ENCODE assay signal across 1 cellular context in the genomic region with DNA sequence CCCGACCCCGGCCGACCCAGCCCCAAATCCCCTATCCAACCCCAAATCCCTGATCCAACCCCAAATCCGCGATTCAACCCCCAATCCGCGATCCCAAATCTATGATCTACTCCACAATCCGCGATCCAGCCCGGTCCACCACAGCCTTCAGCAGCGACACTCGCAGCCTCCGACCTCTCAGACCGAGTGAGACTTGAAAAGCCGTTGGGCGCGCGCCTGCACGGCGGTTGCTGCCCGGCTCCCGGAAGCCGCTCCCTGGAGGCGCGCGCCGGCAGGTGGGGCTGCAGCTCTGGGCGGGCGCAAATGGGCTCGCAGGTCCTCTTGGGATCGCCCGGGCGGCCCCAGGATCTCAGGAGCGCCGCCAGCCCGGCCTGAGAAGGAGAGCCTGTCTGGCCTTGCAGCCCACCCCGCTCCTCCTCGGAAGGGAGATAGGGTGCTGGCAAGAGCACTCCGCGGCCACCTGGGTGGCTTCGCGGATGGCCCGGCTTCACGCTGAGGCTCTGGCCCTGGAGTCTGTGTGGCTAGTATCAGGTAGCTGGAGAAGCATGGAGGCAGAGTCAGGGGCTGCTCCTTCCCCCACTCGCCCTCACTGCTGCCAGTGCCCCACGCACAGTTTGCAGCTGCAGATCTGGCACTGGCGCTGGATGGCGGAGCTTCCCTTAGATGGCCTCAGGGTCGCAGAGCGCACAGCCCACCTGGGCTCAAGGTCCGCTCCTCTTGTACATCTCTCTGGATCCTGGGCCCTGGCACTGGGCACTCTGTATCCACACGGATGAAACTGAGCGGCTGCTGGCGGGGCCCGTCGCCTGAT.
A peak's percentile ranks its signal among the peaks of the same experiment; 100 is the strongest.
TF ChIP-seq lines count a peak whose summit lies in the region.
"Not testable (repeated sequence)": the region's sequence is repeated elsewhere in the genome, so short reads cannot be mapped to it uniquely, and the experiment has no call there.

No MANE protein-coding gene starts in this region.

TF ChIP-seq in HepG2, 621 proteins besides CTCF, POLR2A, EP300 and RAD21 (continued from another document):
- not testable (repeated sequence) for TF ChIP-seq SOX6, NONO (IDR thresholded peaks at IDR 0.05)
- TF ChIP-seq SOX6 (CRISPR knock-in tag; IDR thresholded peaks at IDR 0.05) (0 out of 2 replicates have a peak, but pooled peaks have one; percentile 10), ZNF280B (CRISPR knock-in tag; IDR thresholded peaks at IDR 0.05; ENCODE audit: borderline replicate concordance) (peak; percentile 44; the same call in 1 of the 2 replicates), ZSCAN25 (CRISPR knock-in tag; IDR thresholded peaks at IDR 0.05) (peak; percentile 37; the same call in 1 of the 2 replicates), HOXA3 (CRISPR knock-in tag; IDR thresholded peaks at IDR 0.05) (peak; percentile 36; the same call in 1 of the 2 replicates), ZNF644 (CRISPR knock-in tag; IDR thresholded peaks at IDR 0.05; ENCODE audit: low read depth) (0 out of 2 replicates have a peak, but pooled peaks have one; percentile 28), ZNF543 (CRISPR knock-in tag; IDR thresholded peaks at IDR 0.05) (0 out of 2 replicates have a peak, but pooled peaks have one; percentile 20), ZSCAN29 (CRISPR knock-in tag; conservative IDR thresholded peaks at IDR 0.05) (peak; percentile 98), NONO (CRISPR knock-in tag; conservative IDR thresholded peaks at IDR 0.05) (0 out of 2 replicates have a peak, but pooled peaks have one; percentile 29), ZNF547 (CRISPR knock-in tag; IDR thresholded peaks at IDR 0.05) (0 out of 2 replicates have a peak, but pooled peaks have one; percentile 45), ELF1 (CRISPR knock-in tag; IDR thresholded peaks at IDR 0.05) (peak; percentile 71), RBFOX2 (IDR thresholded peaks at IDR 0.05; ENCODE audit: low read depth, low read length) (peak; percentile 54; the same call in 1 of the 2 replicates), POGZ (CRISPR knock-in tag; IDR thresholded peaks at IDR 0.05) (peak; percentile 50; the same call in 1 of the 2 replicates), SAP130 (CRISPR knock-in tag; IDR thresholded peaks at IDR 0.05; ENCODE audit: low read depth) (peak; percentile 46), ARNT2 (CRISPR knock-in tag; IDR thresholded peaks at IDR 0.05; ENCODE audit: low read depth) (0 out of 2 replicates have a peak, but pooled peaks have one; percentile 13), THAP11 (CRISPR knock-in tag; IDR thresholded peaks at IDR 0.05) (peak; percentile 55; the same call in 1 of the 2 replicates), ZNF136 (CRISPR knock-in tag; IDR thresholded peaks at IDR 0.05; ENCODE audit: low read depth) (0 out of 2 replicates have a peak, but pooled peaks have one; percentile 41), ZNF501 (CRISPR knock-in tag; IDR thresholded peaks at IDR 0.05) (peak; percentile 51; the same call in 1 of the 2 replicates), ZMYM4 (CRISPR knock-in tag; IDR thresholded peaks at IDR 0.05) (peak; percentile 84), STAG1 (CRISPR knock-in tag; IDR thresholded peaks at IDR 0.05) (peak; percentile 44), KDM5B (CRISPR knock-in tag; IDR thresholded peaks at IDR 0.05; ENCODE audit: borderline replicate concordance) (peak; percentile 60; the same call in 1 of the 2 replicates), HMGXB4 (CRISPR knock-in tag; IDR thresholded peaks at IDR 0.05; ENCODE audit: borderline replicate concordance in 1 of 2, low read depth in 1 of 2) (peak in 1 of 2 experiments; percentile 55; a peak in 1 of 4 replicates), ZNF30 (CRISPR knock-in tag; IDR thresholded peaks at IDR 0.05) (0 out of 2 replicates have a peak, but pooled peaks have one; percentile 71), PHF8 (CRISPR knock-in tag; IDR thresholded peaks at IDR 0.05) (peak; percentile 44; the same call in 1 of the 2 replicates)
- TF ChIP-seq, protein P1, sequence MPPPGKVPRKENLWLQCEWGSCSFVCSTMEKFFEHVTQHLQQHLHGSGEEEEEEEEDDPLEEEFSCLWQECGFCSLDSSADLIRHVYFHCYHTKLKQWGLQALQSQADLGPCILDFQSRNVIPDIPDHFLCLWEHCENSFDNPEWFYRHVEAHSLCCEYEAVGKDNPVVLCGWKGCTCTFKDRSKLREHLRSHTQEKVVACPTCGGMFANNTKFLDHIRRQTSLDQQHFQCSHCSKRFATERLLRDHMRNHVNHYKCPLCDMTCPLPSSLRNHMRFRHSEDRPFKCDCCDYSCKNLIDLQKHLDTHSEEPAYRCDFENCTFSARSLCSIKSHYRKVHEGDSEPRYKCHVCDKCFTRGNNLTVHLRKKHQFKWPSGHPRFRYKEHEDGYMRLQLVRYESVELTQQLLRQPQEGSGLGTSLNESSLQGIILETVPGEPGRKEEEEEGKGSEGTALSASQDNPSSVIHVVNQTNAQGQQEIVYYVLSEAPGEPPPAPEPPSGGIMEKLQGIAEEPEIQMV (CRISPR knock-in tag; IDR thresholded peaks at IDR 0.05; ENCODE audit: low read depth), result 0 out of 2 replicates have a peak, but pooled peaks have one; percentile 28
- TF ChIP-seq, protein P2, sequence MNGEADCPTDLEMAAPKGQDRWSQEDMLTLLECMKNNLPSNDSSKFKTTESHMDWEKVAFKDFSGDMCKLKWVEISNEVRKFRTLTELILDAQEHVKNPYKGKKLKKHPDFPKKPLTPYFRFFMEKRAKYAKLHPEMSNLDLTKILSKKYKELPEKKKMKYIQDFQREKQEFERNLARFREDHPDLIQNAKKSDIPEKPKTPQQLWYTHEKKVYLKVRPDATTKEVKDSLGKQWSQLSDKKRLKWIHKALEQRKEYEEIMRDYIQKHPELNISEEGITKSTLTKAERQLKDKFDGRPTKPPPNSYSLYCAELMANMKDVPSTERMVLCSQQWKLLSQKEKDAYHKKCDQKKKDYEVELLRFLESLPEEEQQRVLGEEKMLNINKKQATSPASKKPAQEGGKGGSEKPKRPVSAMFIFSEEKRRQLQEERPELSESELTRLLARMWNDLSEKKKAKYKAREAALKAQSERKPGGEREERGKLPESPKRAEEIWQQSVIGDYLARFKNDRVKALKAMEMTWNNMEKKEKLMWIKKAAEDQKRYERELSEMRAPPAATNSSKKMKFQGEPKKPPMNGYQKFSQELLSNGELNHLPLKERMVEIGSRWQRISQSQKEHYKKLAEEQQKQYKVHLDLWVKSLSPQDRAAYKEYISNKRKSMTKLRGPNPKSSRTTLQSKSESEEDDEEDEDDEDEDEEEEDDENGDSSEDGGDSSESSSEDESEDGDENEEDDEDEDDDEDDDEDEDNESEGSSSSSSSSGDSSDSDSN (CRISPR knock-in tag; IDR thresholded peaks at IDR 0.05), result peak; percentile 65; the same call in 1 of the 2 replicates
- TF ChIP-seq, protein P3, sequence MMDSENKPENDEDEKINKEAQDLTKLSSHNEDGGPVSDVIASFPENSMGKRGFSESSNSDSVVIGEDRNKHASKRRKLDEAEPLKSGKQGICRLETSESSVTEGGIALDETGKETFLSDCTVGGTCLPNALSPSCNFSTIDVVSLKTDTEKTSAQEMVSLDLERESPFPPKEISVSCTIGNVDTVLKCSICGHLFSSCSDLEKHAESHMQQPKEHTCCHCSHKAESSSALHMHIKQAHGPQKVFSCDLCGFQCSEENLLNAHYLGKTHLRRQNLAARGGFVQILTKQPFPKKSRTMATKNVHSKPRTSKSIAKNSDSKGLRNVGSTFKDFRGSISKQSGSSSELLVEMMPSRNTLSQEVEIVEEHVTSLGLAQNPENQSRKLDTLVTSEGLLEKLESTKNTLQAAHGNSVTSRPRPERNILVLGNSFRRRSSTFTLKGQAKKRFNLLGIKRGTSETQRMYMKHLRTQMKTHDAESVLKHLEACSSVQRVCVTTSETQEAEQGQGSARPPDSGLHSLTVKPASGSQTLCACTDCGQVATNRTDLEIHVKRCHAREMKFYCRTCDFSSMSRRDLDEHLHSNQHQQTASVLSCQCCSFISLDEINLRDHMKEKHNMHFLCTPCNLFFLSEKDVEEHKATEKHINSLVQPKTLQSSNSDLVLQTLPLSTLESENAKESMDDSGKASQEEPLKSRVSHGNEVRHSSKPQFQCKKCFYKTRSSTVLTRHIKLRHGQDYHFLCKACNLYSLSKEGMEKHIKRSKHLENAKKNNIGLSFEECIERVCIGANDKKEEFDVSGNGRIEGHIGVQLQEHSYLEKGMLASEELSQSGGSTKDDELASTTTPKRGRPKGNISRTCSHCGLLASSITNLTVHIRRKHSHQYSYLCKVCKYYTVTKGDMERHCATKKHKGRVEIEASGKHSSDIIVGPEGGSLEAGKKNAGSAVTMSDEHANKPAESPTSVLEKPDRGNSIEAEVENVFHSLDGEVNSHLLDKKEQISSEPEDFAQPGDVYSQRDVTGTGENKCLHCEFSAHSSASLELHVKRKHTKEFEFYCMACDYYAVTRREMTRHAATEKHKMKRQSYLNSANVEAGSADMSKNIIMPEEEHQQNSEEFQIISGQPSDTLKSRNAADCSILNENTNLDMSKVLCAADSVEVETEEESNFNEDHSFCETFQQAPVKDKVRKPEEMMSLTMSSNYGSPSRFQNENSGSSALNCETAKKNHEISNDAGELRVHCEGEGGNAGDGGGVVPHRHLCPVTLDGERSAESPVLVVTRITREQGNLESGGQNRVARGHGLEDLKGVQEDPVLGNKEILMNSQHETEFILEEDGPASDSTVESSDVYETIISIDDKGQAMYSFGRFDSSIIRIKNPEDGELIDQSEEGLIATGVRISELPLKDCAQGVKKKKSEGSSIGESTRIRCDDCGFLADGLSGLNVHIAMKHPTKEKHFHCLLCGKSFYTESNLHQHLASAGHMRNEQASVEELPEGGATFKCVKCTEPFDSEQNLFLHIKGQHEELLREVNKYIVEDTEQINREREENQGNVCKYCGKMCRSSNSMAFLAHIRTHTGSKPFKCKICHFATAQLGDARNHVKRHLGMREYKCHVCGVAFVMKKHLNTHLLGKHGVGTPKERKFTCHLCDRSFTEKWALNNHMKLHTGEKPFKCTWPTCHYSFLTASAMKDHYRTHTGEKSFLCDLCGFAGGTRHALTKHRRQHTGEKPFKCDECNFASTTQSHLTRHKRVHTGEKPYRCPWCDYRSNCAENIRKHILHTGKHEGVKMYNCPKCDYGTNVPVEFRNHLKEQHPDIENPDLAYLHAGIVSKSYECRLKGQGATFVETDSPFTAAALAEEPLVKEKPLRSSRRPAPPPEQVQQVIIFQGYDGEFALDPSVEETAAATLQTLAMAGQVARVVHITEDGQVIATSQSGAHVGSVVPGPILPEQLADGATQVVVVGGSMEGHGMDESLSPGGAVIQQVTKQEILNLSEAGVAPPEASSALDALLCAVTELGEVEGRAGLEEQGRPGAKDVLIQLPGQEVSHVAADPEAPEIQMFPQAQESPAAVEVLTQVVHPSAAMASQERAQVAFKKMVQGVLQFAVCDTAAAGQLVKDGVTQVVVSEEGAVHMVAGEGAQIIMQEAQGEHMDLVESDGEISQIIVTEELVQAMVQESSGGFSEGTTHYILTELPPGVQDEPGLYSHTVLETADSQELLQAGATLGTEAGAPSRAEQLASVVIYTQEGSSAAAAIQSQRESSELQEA (CRISPR knock-in tag; IDR thresholded peaks at IDR 0.05; ENCODE audit: not compliant biosample characterization), result peak; percentile 74
- TF ChIP-seq, protein P4, sequence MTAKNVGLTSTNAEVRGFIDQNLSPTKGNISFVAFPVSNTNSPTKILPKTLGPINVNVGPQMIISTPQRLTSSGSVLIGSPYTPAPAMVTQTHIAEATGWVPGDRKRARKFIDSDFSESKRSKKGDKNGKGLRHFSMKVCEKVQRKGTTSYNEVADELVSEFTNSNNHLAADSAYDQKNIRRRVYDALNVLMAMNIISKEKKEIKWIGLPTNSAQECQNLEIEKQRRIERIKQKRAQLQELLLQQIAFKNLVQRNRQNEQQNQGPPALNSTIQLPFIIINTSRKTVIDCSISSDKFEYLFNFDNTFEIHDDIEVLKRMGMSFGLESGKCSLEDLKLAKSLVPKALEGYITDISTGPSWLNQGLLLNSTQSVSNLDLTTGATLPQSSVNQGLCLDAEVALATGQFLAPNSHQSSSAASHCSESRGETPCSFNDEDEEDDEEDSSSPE (CRISPR knock-in tag; IDR thresholded peaks at IDR 0.05), result peak; percentile 54; the same call in 1 of the 2 replicates
